In genomic region chr1:119099775-119100174, GRCh38 we compare ENCODE assay signal across 32 cellular contexts.
"Had no signal": no experiment of that assay in that cellular context is flagged by ENCODE, and none has a peak within 500 bp of the region (broad histone marks: within the 10 kb centered on the region; RNA-seq: fewer than 3 reads in every experiment).

No MANE protein-coding gene starts in this region.

- H3K4me1 ChIP-seq: body of pancreas had no signal

- H3K27me3 Mint-ChIP-seq: activated B cell treated with CpG ODN at 0.5 μM for 24 hours; activated CD4-positive, alpha-beta memory T cell treated with anti-CD3 and anti-CD28 coated beads for 36 hours; activated CD4-positive, alpha-beta T cell treated with anti-CD3 and anti-CD28 coated beads, Interleukin-2, amount 10 ng/mL, durations not matched to agents 24 days and 14 days; activated CD8-positive, alpha-beta memory T cell treated with anti-CD3 and anti-CD28 coated beads, Interleukin-2, amount 10 ng/mL, durations not matched to agents 7 days and 5 days; activated naive CD4-positive, alpha-beta T cell treated with anti-CD3 and anti-CD28 coated beads, Interleukin-2, amount 10 ng/mL, durations not matched to agents 7 days and 5 days; activated naive CD8-positive, alpha-beta T cell treated with anti-CD3 and anti-CD28 coated beads, Interleukin-2, amount 10 ng/mL, durations not matched to agents 7 days and 5 days; dendritic cell treated with granulocyte-macrophage colony-stimulating factor and Interleukin-4, amounts not matched to agents 40 ng/mL and 50 ng/mL, for 4 days; T-helper 17 cell had no signal

- H3K27ac Mint-ChIP-seq: activated B cell treated with CpG ODN at 0.5 μM for 24 hours; activated CD4-positive, alpha-beta memory T cell treated with anti-CD3 and anti-CD28 coated beads for 36 hours; activated CD4-positive, alpha-beta T cell treated with anti-CD3 and anti-CD28 coated beads, Interleukin-2, amount 10 ng/mL, durations not matched to agents 24 days and 14 days; activated CD8-positive, alpha-beta memory T cell treated with anti-CD3 and anti-CD28 coated beads, Interleukin-2, amount 10 ng/mL, durations not matched to agents 7 days and 5 days; activated CD8-positive, alpha-beta T cell treated with anti-CD3 and anti-CD28 coated beads, Interleukin-2, amount 10 ng/mL, durations not matched to agents 7 days and 5 days; activated naive CD4-positive, alpha-beta T cell treated with anti-CD3 and anti-CD28 coated beads, Interleukin-2, amount 10 ng/mL, durations not matched to agents 7 days and 5 days; activated naive CD4-positive, alpha-beta T cell treated with anti-CD3 and anti-CD28 coated beads, Interleukin-2, amount 50 U/mL, for 72 hours; activated naive CD8-positive, alpha-beta T cell treated with anti-CD3 and anti-CD28 coated beads, Interleukin-2, amount 10 ng/mL, durations not matched to agents 7 days and 5 days; activated T-cell treated with anti-CD3 and anti-CD28 coated beads, Interleukin-2, amount 50 U/mL, for 72 hours; dendritic cell treated with granulocyte-macrophage colony-stimulating factor and Interleukin-4, amounts not matched to agents 40 ng/mL and 50 ng/mL, for 4 days; endodermal cell; T-helper 17 cell; T-helper 2 cell treated with Interferon-gamma antibody and Interleukin-4, amounts not matched to agents 5 μg/mL and 100 μg/mL, for 36 hours had no signal

- ATAC-seq: activated CD4-positive, CD25-positive, alpha-beta regulatory T cell treated with anti-CD3 and anti-CD28 coated beads, Interleukin-2, amount 50 U/mL, for 24 hours; activated CD8-positive, alpha-beta memory T cell treated with anti-CD3 and anti-CD28 coated beads, Interleukin-2, amount 10 ng/mL, durations not matched to agents 7 days and 5 days; activated CD8-positive, alpha-beta T cell treated with anti-CD3 and anti-CD28 coated beads, Interleukin-2, amount 10 ng/mL, durations not matched to agents 7 days and 5 days; activated naive CD4-positive, alpha-beta T cell treated with anti-CD3 and anti-CD28 coated beads, Interleukin-2, amount 50 U/mL, for 72 hours; activated T-cell treated with anti-CD3 and anti-CD28 coated beads, Interleukin-2, amount 50 U/mL, for 72 hours; body of pancreas; esophagus mucosa; T-helper 17 cell had no signal

- H3K9me3 Mint-ChIP-seq: activated B cell treated with CpG ODN at 0.5 μM for 24 hours; activated CD4-positive, alpha-beta T cell treated with anti-CD3 and anti-CD28 coated beads, Interleukin-2, amount 10 ng/mL, durations not matched to agents 24 days and 14 days; activated T-cell treated with anti-CD3 and anti-CD28 coated beads, Interleukin-2, amount 50 U/mL, for 72 hours; endodermal cell; T-helper 2 cell treated with Interferon-gamma antibody and Interleukin-4, amounts not matched to agents 5 μg/mL and 100 μg/mL, for 36 hours had no signal

- H3K27ac ChIP-seq: body of pancreas, cardiac muscle cell, dorsolateral prefrontal cortex, WERI-Rb-1 had no signal

- H3K27me3 ChIP-seq: body of pancreas, cardiac muscle cell, dorsolateral prefrontal cortex had no signal

- H3K4me3 Mint-ChIP-seq: activated B cell treated with CpG ODN at 0.5 μM for 24 hours; activated CD4-positive, alpha-beta memory T cell treated with anti-CD3 and anti-CD28 coated beads for 36 hours; activated CD4-positive, alpha-beta T cell treated with anti-CD3 and anti-CD28 coated beads, Interleukin-2, amount 10 ng/mL, durations not matched to agents 24 days and 14 days; activated CD8-positive, alpha-beta memory T cell treated with anti-CD3 and anti-CD28 coated beads, Interleukin-2, amount 10 ng/mL, durations not matched to agents 7 days and 5 days; activated CD8-positive, alpha-beta T cell treated with anti-CD3 and anti-CD28 coated beads, Interleukin-2, amount 10 ng/mL, durations not matched to agents 7 days and 5 days; activated naive CD4-positive, alpha-beta T cell treated with anti-CD3 and anti-CD28 coated beads, Interleukin-2, amount 10 ng/mL, durations not matched to agents 7 days and 5 days; activated naive CD8-positive, alpha-beta T cell treated with anti-CD3 and anti-CD28 coated beads, Interleukin-2, amount 10 ng/mL, durations not matched to agents 7 days and 5 days; activated T-cell treated with anti-CD3 and anti-CD28 coated beads, Interleukin-2, amount 50 U/mL, for 72 hours; dendritic cell treated with granulocyte-macrophage colony-stimulating factor and Interleukin-4, amounts not matched to agents 40 ng/mL and 50 ng/mL, for 4 days; endodermal cell; T-helper 17 cell; T-helper 2 cell treated with Interferon-gamma antibody and Interleukin-4, amounts not matched to agents 5 μg/mL and 100 μg/mL, for 36 hours had no signal

- H3K4me3 ChIP-seq: body of pancreas, cardiac muscle cell, coronary artery, dorsolateral prefrontal cortex had no signal

- H3K4me1 Mint-ChIP-seq: activated CD4-positive, alpha-beta T cell treated with anti-CD3 and anti-CD28 coated beads, Interleukin-2, amount 10 ng/mL, durations not matched to agents 24 days and 14 days; activated CD8-positive, alpha-beta memory T cell treated with anti-CD3 and anti-CD28 coated beads, Interleukin-2, amount 10 ng/mL, durations not matched to agents 7 days and 5 days; activated naive CD4-positive, alpha-beta T cell treated with anti-CD3 and anti-CD28 coated beads, Interleukin-2, amount 10 ng/mL, durations not matched to agents 7 days and 5 days; activated naive CD8-positive, alpha-beta T cell treated with anti-CD3 and anti-CD28 coated beads, Interleukin-2, amount 10 ng/mL, durations not matched to agents 7 days and 5 days had no signal

- H3K36me3 ChIP-seq: cardiac muscle cell, WERI-Rb-1 had no signal

- DNase-seq: activated B cell treated with CpG ODN at 0.5 μM for 24 hours; activated CD4-positive, alpha-beta memory T cell treated with anti-CD3 and anti-CD28 coated beads for 36 hours; activated CD4-positive, alpha-beta T cell treated with anti-CD3 and anti-CD28 coated beads, Interleukin-2, amount 10 ng/mL, durations not matched to agents 24 days and 14 days; activated CD8-positive, alpha-beta memory T cell treated with anti-CD3 and anti-CD28 coated beads, Interleukin-2, amount 10 ng/mL, durations not matched to agents 7 days and 5 days; activated CD8-positive, alpha-beta memory T cell treated with anti-CD3 and anti-CD28 coated beads, Interleukin-2, amount 50 U/mL, for 4 hours; activated CD8-positive, alpha-beta T cell treated with anti-CD3 and anti-CD28 coated beads, Interleukin-2, amount 10 ng/mL, durations not matched to agents 7 days and 5 days; activated gamma-delta T cell; activated naive CD4-positive, alpha-beta T cell; activated naive CD4-positive, alpha-beta T cell treated with anti-CD3 and anti-CD28 coated beads, Interleukin-2, amount 10 ng/mL, durations not matched to agents 7 days and 5 days; activated naive CD8-positive, alpha-beta T cell treated with anti-CD3 and anti-CD28 coated beads, Interleukin-2, amount 10 ng/mL, durations not matched to agents 7 days and 5 days; activated T-cell treated with anti-CD3 and anti-CD28 coated beads, Interleukin-2, amount 50 U/mL, for 1 hour; activated T-cell treated with anti-CD3 and anti-CD28 coated beads, Interleukin-2, amount 50 U/mL, for 72 hours; amniotic stem cell; anterior cingulate cortex; body of pancreas; central memory CD4-positive, alpha-beta T cell; cerebellar nuclear complex; dorsolateral prefrontal cortex; effector memory CD4-positive, alpha-beta T cell; endodermal cell; head of caudate nucleus; T-helper 1 cell; T-helper 17 cell; T1000; WERI-Rb-1 had no signal

- H3K9me3 ChIP-seq: body of pancreas had no signal

- H3K36me3 Mint-ChIP-seq: activated CD8-positive, alpha-beta memory T cell treated with anti-CD3 and anti-CD28 coated beads, Interleukin-2, amount 10 ng/mL, durations not matched to agents 7 days and 5 days; activated naive CD4-positive, alpha-beta T cell treated with anti-CD3 and anti-CD28 coated beads, Interleukin-2, amount 10 ng/mL, durations not matched to agents 7 days and 5 days; activated naive CD8-positive, alpha-beta T cell treated with anti-CD3 and anti-CD28 coated beads, Interleukin-2, amount 10 ng/mL, durations not matched to agents 7 days and 5 days had no signal
